19 cellular contexts compared by ENCODE assay signal in genomic region chr12:128745772-128746689, GRCh38.
"Had no signal": no experiment of that assay in that cellular context is flagged by ENCODE, and none has a peak within 500 bp of the region (broad histone marks: within the 10 kb centered on the region; RNA-seq: fewer than 3 reads in every experiment).

No MANE protein-coding gene starts in this region.

- H3K27ac Mint-ChIP-seq: activated CD4-positive, alpha-beta memory T cell treated with anti-CD3 and anti-CD28 coated beads for 36 hours; activated naive CD8-positive, alpha-beta T cell treated with anti-CD3 and anti-CD28 coated beads, Interleukin-2, amount 10 ng/mL, durations not matched to agents 7 days and 5 days; mesothelial cell of epicardium; progenitor cell of endocrine pancreas; T-helper 2 cell treated with Interferon-gamma antibody and Interleukin-4, amounts not matched to agents 5 μg/mL and 100 μg/mL, for 36 hours; WTC11 had no signal

- H3K9me3 Mint-ChIP-seq: activated CD4-positive, alpha-beta memory T cell treated with anti-CD3 and anti-CD28 coated beads for 36 hours; activated naive CD8-positive, alpha-beta T cell treated with anti-CD3 and anti-CD28 coated beads, Interleukin-2, amount 10 ng/mL, durations not matched to agents 7 days and 5 days; mesothelial cell of epicardium; neural crest cell; T-helper 2 cell treated with Interferon-gamma antibody and Interleukin-4, amounts not matched to agents 5 μg/mL and 100 μg/mL, for 36 hours had no signal

- H3K36me3 ChIP-seq: lower lobe of right lung, transverse colon, uterus had no signal

- H3K4me3 ChIP-seq: body of pancreas, lower lobe of right lung, transverse colon, uterus had no signal

- DNase-seq: activated CD4-positive, alpha-beta memory T cell treated with anti-CD3 and anti-CD28 coated beads for 36 hours; activated CD4-positive, alpha-beta T cell treated with anti-CD3 and anti-CD28 coated beads for 4 hours; activated naive CD4-positive, alpha-beta T cell; activated naive CD8-positive, alpha-beta T cell treated with anti-CD3 and anti-CD28 coated beads, Interleukin-2, amount 10 ng/mL, durations not matched to agents 7 days and 5 days; body of pancreas; hippocampal formation; islet precursor cell; lower lobe of right lung; stimulated activated CD4-positive, alpha-beta T cell treated with anti-CD3 and anti-CD28 coated beads, Interleukin-12 subunit alpha, Interleukin-12 subunit beta, amount 100 ng/mL, for 4 hours; stimulated activated CD4-positive, alpha-beta T cell treated with anti-CD3 and anti-CD28 coated beads, Interleukin-1b, Interleukin-23, amount 100 ng/mL, for 48 hours; stimulated activated CD8-positive, alpha-beta memory T cell treated with anti-CD3 and anti-CD28 coated beads, Interleukin-4, amount 100 ng/mL, for 48 hours; stimulated activated naive CD8-positive, alpha-beta T cell treated with anti-CD3 and anti-CD28 coated beads, Interleukin-15, Interleukin-2, amounts not matched to agents 100 U/mL and 50 U/mL, for 24 hours; transverse colon; uterus had no signal

- H3K4me3 Mint-ChIP-seq: activated CD4-positive, alpha-beta memory T cell treated with anti-CD3 and anti-CD28 coated beads for 36 hours; activated naive CD8-positive, alpha-beta T cell treated with anti-CD3 and anti-CD28 coated beads, Interleukin-2, amount 10 ng/mL, durations not matched to agents 7 days and 5 days; mesothelial cell of epicardium; neural crest cell; T-helper 2 cell treated with Interferon-gamma antibody and Interleukin-4, amounts not matched to agents 5 μg/mL and 100 μg/mL, for 36 hours; WTC11 had no signal

- ATAC-seq: body of pancreas; lower lobe of right lung; stimulated activated naive CD8-positive, alpha-beta T cell treated with anti-CD3 and anti-CD28 coated beads, Interleukin-15, Interleukin-2, amounts not matched to agents 100 U/mL and 50 U/mL, for 24 hours; WTC11 had no signal

- H3K36me3 Mint-ChIP-seq: activated CD4-positive, alpha-beta memory T cell treated with anti-CD3 and anti-CD28 coated beads for 36 hours; activated naive CD8-positive, alpha-beta T cell treated with anti-CD3 and anti-CD28 coated beads, Interleukin-2, amount 10 ng/mL, durations not matched to agents 7 days and 5 days; mesothelial cell of epicardium had no signal

- H3K27me3 ChIP-seq: body of pancreas, transverse colon, uterus had no signal

- H3K4me1 Mint-ChIP-seq: activated naive CD8-positive, alpha-beta T cell treated with anti-CD3 and anti-CD28 coated beads, Interleukin-2, amount 10 ng/mL, durations not matched to agents 7 days and 5 days; mesothelial cell of epicardium; WTC11 had no signal
